8 cellular contexts compared by ENCODE assay signal in genomic region chr2:9556121-9556869, GRCh38. TPM values are rescaled to one million over a fixed set of nuclear protein-coding genes. Genes with fewer than 3 reads are reported as not detected.
DNase-seq lines count a peak whose midpoint lies in the region; ATAC-seq and TF ChIP-seq lines count a peak whose summit lies in the region.

No MANE protein-coding gene starts in this region.

- TF ChIP-seq POLR2A in testis (IDR thresholded peaks at IDR 0.05), result no peak

- peak; percentile 85 for DNase-seq in DMS53 (lab: John Stamatoyannopoulos, UW)
- no peak for DNase-seq in DMS53 treated with DMSO at 0.1 percent for 48 hours (lab: John Stamatoyannopoulos, UW; ENCODE audit: unreplicated experiment)
- peak; percentile 41 for DNase-seq in NCI-H2171 (lab: John Stamatoyannopoulos, UW)
- DNase-seq in left lung, result no peak
- no peak for DNase-seq in testis
- no peak for DNase-seq in GM13977 (ENCODE audit: low spot score)

- H3K4me3 ChIP-seq in left lung (peak overlapping the region; percentile 79 to 96), testis (peak overlapping the region; percentile 98 to 99)

- peak overlapping the region; percentile 99 to 100 for H3K27ac ChIP-seq in left lung
- peak overlapping the region; percentile 98 to 100 for H3K27ac ChIP-seq in testis

- no peaks in the 10 kb centered on the region for H3K9me3 Mint-ChIP-seq in brain

- H3K4me1 Mint-ChIP-seq in brain, result peaks cover 77% of the 10 kb centered on the region

- H3K4me1 ChIP-seq in left lung (peaks cover 34 to 50% of the 10 kb centered on the region in 2 donors), testis (peaks cover 26% of the 10 kb centered on the region)

- H3K36me3 ChIP-seq in left lung (no peaks in the 10 kb centered on the region), testis (ENCODE audit: low read depth, missing control alignments) (no peaks in the 10 kb centered on the region)

- H3K36me3 Mint-ChIP-seq in brain, result peaks cover 23% of the 10 kb centered on the region

- H3K27me3 ChIP-seq in left lung (no peaks in the 10 kb centered on the region), testis (no peaks in the 10 kb centered on the region)

- H3K9me3 ChIP-seq in left lung (no peaks in the 10 kb centered on the region), testis (no peaks in the 10 kb centered on the region)

- WGBS in testis, 2 donors, result 0 to 2% methylated on average over 18 to 27 of the region's 35 CpGs

- in situ Hi-C loops in GM13977 (cut with MboI; ENCODE audit: low pct_unique_long_range_greater_than_20kb, low sequenced_read_pairs, unreplicated experiment), result no loop called here

- intact Hi-C loops in left lung (cut with DNase I) (no loop called here), testis (cut with DNase I; ENCODE audit: low total_unique reads) (no loop called here)

- ATAC-seq in HG02642 (IDR thresholded peaks at IDR 0.05; ENCODE audit: poor library complexity, unreplicated experiment) (peak; percentile 33), left lung (peak; percentile 55)

- peaks cover 14% of the 10 kb centered on the region for H3K27me3 Mint-ChIP-seq in brain

- peak overlapping the region; percentile 96 to 98 (median 98) for H3K4me3 Mint-ChIP-seq in brain

- TF ChIP-seq CTCF in brain (conservative IDR thresholded peaks at IDR 0.05) (no peak), left lung (IDR thresholded peaks at IDR 0.05) (no peak), testis (IDR thresholded peaks at IDR 0.05) (no peak), GM13977 (IDR thresholded peaks at IDR 0.05; ENCODE audit: extremely low read depth, insufficient read depth, missing control alignments) (no peak)

- H3K27ac Mint-ChIP-seq in brain, result peak overlapping the region; percentile 98 to 99 (median 99)

RNA-seq across cellular contexts. Expression of gene ADAM17, which starts 0.7 kb away (rescaled TPM):
- polyA plus RNA-seq in brain (ENCODE audit: insufficient read depth, low read depth, low replicate concordance) (7.2 TPM), testis (ENCODE audit: insufficient read depth, low read depth, low replicate concordance) (37.0 TPM)
- total RNA-seq in left lung (10 to 100 TPM; 40.9 to 55.8 TPM), testis (10 to 100 TPM; 61.6 to 66.9 TPM)

Comparison
In these comparisons a context has a peak if more than half of its experiments do, and no peak if none do; other contexts are left out.
1. DNase-seq: peak in DMS53 (single experiment) and NCI-H2171 (single experiment); none in DMS53 treated with DMSO at 0.1 percent for 48 hours (single experiment), left lung (0 of 2), testis (single experiment) and GM13977 (single experiment).